In genomic region chr3:148720873-148721272, GRCh38 we compare ENCODE assay signal across 37 cellular contexts. TPM values are rescaled to one million over a fixed set of nuclear protein-coding genes. Genes with fewer than 3 reads are reported as not detected.
"Had no signal": no experiment of that assay in that cellular context is flagged by ENCODE, and none has a peak within 500 bp of the region (broad histone marks: within the 10 kb centered on the region; RNA-seq: fewer than 3 reads in every experiment).

No MANE protein-coding gene starts in this region.

- H3K9me3 ChIP-seq: MG63 had no signal

- H3K4me2 ChIP-seq: KMS-11 had no signal

- H3K36me3 ChIP-seq: MG63 had no signal

- DNase-seq: Karpas-422, Kasumi-1, MG63, MM.1S, MV-4-11, NCI-H1048, NCI-H1092, NCI-H1092 treated with DMSO at 0.1 percent for 48 hours, NCI-H1105, NCI-H1105 treated with DMSO at 0.1 percent for 48 hours, NCI-H1417, NCI-H1417 treated with DMSO at 0.1 percent for 48 hours, NCI-H1436, NCI-H1436 treated with DMSO at 0.1 percent for 48 hours, NCI-H146, NCI-H1694, NCI-H1694 treated with DMSO at 0.1 percent for 48 hours, NCI-H187, NCI-H187 treated with DMSO at 0.1 percent for 48 hours, NCI-H1930, NCI-H2029, NCI-H2029 treated with DMSO at 0.1 percent for 48 hours, NCI-H2081, NCI-H2081 treated with DMSO at 0.1 percent for 48 hours, NCI-H2107, NCI-H2171, NCI-H2171 treated with DMSO at 0.1 percent for 48 hours, NCI-H2227 treated with DMSO at 0.1 percent for 48 hours, NCI-H226, NCI-H345, NCI-H446, NCI-H446 treated with DMSO at 0.1 percent for 48 hours, NCI-H510A, NCI-H510A treated with DMSO at 0.1 percent for 48 hours had no signal

- H3K27me3 ChIP-seq: MG63 had no signal

- H3K9ac ChIP-seq: KMS-11 had no signal

- H3K4me3 ChIP-seq: MG63 had no signal

- H3K27ac ChIP-seq: KMS-11 had no signal

RNA-seq across cellular contexts. Expression of gene AGTR1, which starts 23.2 kb away (rescaled TPM):
- total RNA-seq: M059J, MCF 10A had no signal
